ENCODE assay signal across 18 cellular contexts in genomic region chr1:64235133-64235532, GRCh38. TPM values are rescaled to one million over a fixed set of nuclear protein-coding genes. Genes with fewer than 3 reads are reported as not detected.
DNase-seq lines count a peak whose midpoint lies in the region; FAIRE-seq and TF ChIP-seq lines count a peak whose summit lies in the region.
"Had no signal": no experiment of that assay in that cellular context is flagged by ENCODE, and none has a peak within 500 bp of the region (broad histone marks: within the 10 kb centered on the region; RNA-seq: fewer than 3 reads in every experiment).

No MANE protein-coding gene starts in this region.

- no peak overlapping the region for H2AFZ ChIP-seq in GM23248

- H3K36me3 ChIP-seq in GM23248 (ENCODE audit: low read depth) (no peaks in the 10 kb centered on the region), bronchial epithelial cell (ENCODE audit: control insufficient read depth, insufficient read depth, low read length) (no peaks in the 10 kb centered on the region)
- H3K36me3 ChIP-seq: HAP-1 had no signal

- no peaks in the 10 kb centered on the region for H3K9me2 ChIP-seq in GM23248 (ENCODE audit: insufficient read depth)

- H3K9me3 ChIP-seq in GM23248 (ENCODE audit: low read depth): no peaks in the 10 kb centered on the region
- H3K9me3 ChIP-seq: HAP-1 had no signal

- no peak overlapping the region for H3K27ac ChIP-seq in GM23248

- no peak for TF ChIP-seq CTCF in bronchial epithelial cell (IDR thresholded peaks at IDR 0.05; ENCODE audit: insufficient read depth, low read length, severe bottlenecking)

- H3K79me2 ChIP-seq in GM23248 (ENCODE audit: insufficient read depth): no peaks in the 10 kb centered on the region

- no peak overlapping the region for H3K4me3 ChIP-seq in GM23248
- H3K4me3 ChIP-seq in bronchial epithelial cell (ENCODE audit: low read depth, low read length): no peak overlapping the region
- H3K4me3 ChIP-seq: HAP-1 had no signal

- FAIRE-seq in bronchial epithelial cell (lab: Jason Lieb, UNC) (no peak), frontal cortex (lab: Jason Lieb, UNC) (no peak)

- no peak overlapping the region for H3K9ac ChIP-seq in GM23248

- H3K4me1 ChIP-seq in GM23248 (ENCODE audit: insufficient read depth): no peaks in the 10 kb centered on the region
- H3K4me1 ChIP-seq: HAP-1 had no signal

- no peaks in the 10 kb centered on the region for H4K20me1 ChIP-seq in GM23248 (ENCODE audit: insufficient read depth)

- H3K27me3 ChIP-seq in GM23248 (replicated peaks; ENCODE audit: insufficient read depth) (no peaks in the 10 kb centered on the region), bronchial epithelial cell (ENCODE audit: control insufficient read depth, insufficient read depth, low read length) (no peaks in the 10 kb centered on the region)

- H3K4me2 ChIP-seq in GM23248 (ENCODE audit: unreplicated experiment): no peak overlapping the region

- DNase-seq in GM23248: peak; percentile 20
- peak; percentile 64 for DNase-seq in NCI-H226
- DNase-seq in bronchial epithelial cell (ENCODE audit: low read depth): peak; percentile 37
- DNase-seq in iris pigment epithelial cell (ENCODE audit: low read depth): peak; percentile 50
- DNase-seq in ureter (ENCODE audit: low spot score): no peak
- DNase-seq in frontal cortex (ENCODE audit: low spot score in 2 of 2): no peak
- DNase-seq in T-helper 2 cell: no peak
- no peak for DNase-seq in SHP77 (lab: John Stamatoyannopoulos, UW)
- DNase-seq: DND-41, KBM-7, NCI-H187, NCI-H2107, NCI-H345, NCI-H524 treated with DMSO at 0.1 percent for 48 hours had no signal

- peaks cover 5% of the 10 kb centered on the region; the same call in 1 of the 2 replicates for H3F3A ChIP-seq in GM23248 (ENCODE audit: insufficient read depth)

- in situ Hi-C loops in GM23248 (cut with MboI): loop anchor here (10.0 to 25.0 kb wide), 2 partner anchors 320 to 623 kb away; no protein-coding TSS in a partner anchor

RNA-seq across cellular contexts. Expression of gene UBE2U, which starts 31.7 kb away (rescaled TPM):
- total RNA-seq in GM23248 (2014; rRNA removed; shearing (Covaris generic)): not detected in 2 replicates
- not detected in 2 replicates for polyA plus RNA-seq in GM23248 (2016; fragmentation: Nextera tagmentation; extraction: Ambion mirVana)
- total RNA-seq in bronchial epithelial cell: not detected in 2 replicates
- total RNA-seq in ureter: not detected
- not detected for total RNA-seq in frontal cortex
- total RNA-seq: G401, SK-MEL-5 had no signal
- polyA plus RNA-seq: CD14-positive monocyte had no signal

Comparison
In these comparisons a context has a peak if more than half of its experiments do, and no peak if none do; other contexts are left out.
1. DNase-seq: peak in GM23248 (single experiment), NCI-H226 (single experiment), bronchial epithelial cell (single experiment) and iris pigment epithelial cell (single experiment); none in ureter (single experiment), frontal cortex (0 of 2), T-helper 2 cell (0 of 5) and SHP77 (0 of 2).